Comparison of ENCODE assay signal across 1 cellular context in genomic region chr1:205749094-205749825, GRCh38.
TF ChIP-seq lines count a peak whose summit lies in the region.

No MANE protein-coding gene starts in this region.

TF ChIP-seq in HepG2, 621 proteins besides CTCF, POLR2A, EP300 and RAD21 (continued from another document and continues in another):
- TF ChIP-seq ZNF770 (CRISPR knock-in tag; IDR thresholded peaks at IDR 0.05) = no peak
- 0 out of 2 replicates have a peak, but pooled peaks have one; percentile 11 for TF ChIP-seq ZNF674 (CRISPR knock-in tag; IDR thresholded peaks at IDR 0.05; ENCODE audit: low read depth)
- peak in 1 of 2 experiments; percentile 42; a peak in 1 of 4 replicates for TF ChIP-seq HMGXB4 (CRISPR knock-in tag; IDR thresholded peaks at IDR 0.05; ENCODE audit: borderline replicate concordance in 1 of 2, low read depth in 1 of 2)
- peak; percentile 72 for TF ChIP-seq ZNF574 (CRISPR knock-in tag; IDR thresholded peaks at IDR 0.05)
- TF ChIP-seq HHEX (CRISPR knock-in tag; IDR thresholded peaks at IDR 0.05) = no peak
- no peak for TF ChIP-seq NONO (IDR thresholded peaks at IDR 0.05)
- TF ChIP-seq NONO (CRISPR knock-in tag; conservative IDR thresholded peaks at IDR 0.05) = peak; percentile 90
- TF ChIP-seq ZGPAT (CRISPR knock-in tag; IDR thresholded peaks at IDR 0.05) = peak; percentile 90
- no peak for TF ChIP-seq JUND (CRISPR knock-in tag; IDR thresholded peaks at IDR 0.05)
- TF ChIP-seq RXRA (CRISPR knock-in tag; IDR thresholded peaks at IDR 0.05) = peak; percentile 87
- peak; percentile 39; the same call in 1 of the 2 replicates for TF ChIP-seq NFKBIZ (CRISPR knock-in tag; IDR thresholded peaks at IDR 0.05)
- no peak for TF ChIP-seq KAT7 (CRISPR knock-in tag; IDR thresholded peaks at IDR 0.05; ENCODE audit: borderline replicate concordance)
- peak; percentile 49; the same call in 1 of the 2 replicates for TF ChIP-seq SOX5 (CRISPR knock-in tag; IDR thresholded peaks at IDR 0.05; ENCODE audit: borderline replicate concordance)
- TF ChIP-seq ZNF709 (CRISPR knock-in tag; IDR thresholded peaks at IDR 0.05) = 0 out of 2 replicates have a peak, but pooled peaks have one; percentile 52
- TF ChIP-seq TFDP1 (CRISPR knock-in tag; IDR thresholded peaks at IDR 0.05; ENCODE audit: borderline replicate concordance) = peak; percentile 56; the same call in 1 of the 2 replicates
- TF ChIP-seq ZNF670 (CRISPR knock-in tag; IDR thresholded peaks at IDR 0.05; ENCODE audit: borderline replicate concordance) = peak; percentile 70
- TF ChIP-seq ISL2 (CRISPR knock-in tag; IDR thresholded peaks at IDR 0.05) = peak; percentile 58
- no peak for TF ChIP-seq SSRP1 (CRISPR knock-in tag; IDR thresholded peaks at IDR 0.05)
- TF ChIP-seq MLX (CRISPR knock-in tag; IDR thresholded peaks at IDR 0.05) = no peak
- 0 out of 2 replicates have a peak, but pooled peaks have one; percentile 44 for TF ChIP-seq ETS1 (CRISPR knock-in tag; IDR thresholded peaks at IDR 0.05)
- TF ChIP-seq HNRNPUL1 (IDR thresholded peaks at IDR 0.05; ENCODE audit: low read depth, low read length) = peak; percentile 89
- TF ChIP-seq ZBTB37 (CRISPR knock-in tag; IDR thresholded peaks at IDR 0.05) = 0 out of 2 replicates have a peak, but pooled peaks have one; percentile 25
- TF ChIP-seq KLF6 (CRISPR knock-in tag; IDR thresholded peaks at IDR 0.05) = peak; percentile 57; the same call in 1 of the 2 replicates
- TF ChIP-seq KMT2B (CRISPR knock-in tag; IDR thresholded peaks at IDR 0.05) = peak; percentile 56
- TF ChIP-seq MAX (IDR thresholded peaks at IDR 0.05) = peak; percentile 65; the same call in 1 of the 2 replicates
- TF ChIP-seq NFAT5 (CRISPR knock-in tag; IDR thresholded peaks at IDR 0.05) = no peak
- no peak for TF ChIP-seq ELK4 (CRISPR knock-in tag; IDR thresholded peaks at IDR 0.05; ENCODE audit: borderline replicate concordance)
- no peak; the same call in 1 of the 2 replicates for TF ChIP-seq ZSCAN5A (CRISPR knock-in tag; IDR thresholded peaks at IDR 0.05; ENCODE audit: borderline replicate concordance)
- 0 out of 2 replicates have a peak, but pooled peaks have one; percentile 54 for TF ChIP-seq CHCHD3 (CRISPR knock-in tag; IDR thresholded peaks at IDR 0.05)
- peak; percentile 73 for TF ChIP-seq PITX1 (CRISPR knock-in tag; IDR thresholded peaks at IDR 0.05)
- no peak for TF ChIP-seq ZNF224 (CRISPR knock-in tag; IDR thresholded peaks at IDR 0.05)
- TF ChIP-seq HMG20B (CRISPR knock-in tag; conservative IDR thresholded peaks at IDR 0.05) = 0 out of 2 replicates have a peak, but pooled peaks have one; percentile 12
- TF ChIP-seq ZNF580 (CRISPR knock-in tag; IDR thresholded peaks at IDR 0.05; ENCODE audit: borderline replicate concordance, low read depth) = 0 out of 2 replicates have a peak, but pooled peaks have one; percentile 40
- no peak for TF ChIP-seq GTF3A (CRISPR knock-in tag; conservative IDR thresholded peaks at IDR 0.05)
